23 cellular contexts compared by ENCODE assay signal in the genomic region with DNA sequence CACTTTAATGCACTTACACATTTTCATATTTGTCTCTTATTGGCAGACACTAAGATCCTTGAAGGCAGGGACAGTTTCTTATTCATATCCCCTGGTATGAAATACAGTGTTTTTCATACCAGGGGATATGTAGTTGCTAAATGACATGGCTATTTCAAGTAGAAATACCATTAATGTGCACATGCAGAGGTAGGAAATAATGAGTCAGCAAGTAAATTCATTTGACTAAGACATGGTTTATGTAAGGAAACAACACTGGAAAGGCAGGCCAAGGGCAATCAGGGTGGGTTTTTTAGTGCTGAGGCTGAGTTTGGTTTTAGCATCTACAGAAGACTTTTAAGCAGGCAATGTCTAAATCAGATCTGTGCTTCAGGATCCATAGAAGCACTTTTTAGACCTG.
DNase-seq lines count a peak whose midpoint lies in the region; TF ChIP-seq lines count a peak whose summit lies in the region.
"Had no signal": no experiment of that assay in that cellular context is flagged by ENCODE, and none has a peak within 500 bp of the region (broad histone marks: within the 10 kb centered on the region; RNA-seq: fewer than 3 reads in every experiment).

No MANE protein-coding gene starts in this region.

- TF ChIP-seq CTCF in epithelial cell of esophagus (IDR thresholded peaks at IDR 0.05; ENCODE audit: insufficient read depth, low read depth, low read length, missing control alignments) = no peak

- H4K91ac ChIP-seq in mesenchymal stem cell (ENCODE audit: low read length) = no peak overlapping the region

- no peaks in the 10 kb centered on the region for H3K79me1 ChIP-seq in mesenchymal stem cell (replicated peaks; ENCODE audit: low read length, poor library complexity, severe bottlenecking)

- H3K4me2 ChIP-seq in mesenchymal stem cell (ENCODE audit: low read length, poor library complexity, severe bottlenecking) = no peak overlapping the region

- no peak overlapping the region for H2BK15ac ChIP-seq in mesenchymal stem cell (ENCODE audit: low read depth, poor library complexity, severe bottlenecking)

- H3K27me3 ChIP-seq in mesenchymal stem cell (ENCODE audit: control insufficient read depth in 1 of 2, insufficient read depth in 1 of 2, low read length in 2 of 2) (no peaks in the 10 kb centered on the region), HAP-1 (ENCODE audit: low read depth) (no peaks in the 10 kb centered on the region)
- H3K27me3 ChIP-seq: MG63, thyroid gland, vagina had no signal

- H3K18ac ChIP-seq in mesenchymal stem cell (ENCODE audit: low read depth in 1 of 2, low read length in 2 of 2) = no peak overlapping the region

- H3K23ac ChIP-seq in mesenchymal stem cell (ENCODE audit: low read length in 2 of 2) = no peak overlapping the region

- no peak overlapping the region for H2AK5ac ChIP-seq in mesenchymal stem cell (ENCODE audit: low read length, severe bottlenecking)

- no peak overlapping the region for H2BK12ac ChIP-seq in mesenchymal stem cell (ENCODE audit: low read length in 2 of 2)

- no peak overlapping the region for H2BK5ac ChIP-seq in mesenchymal stem cell (ENCODE audit: low read depth, low read length, poor library complexity, severe bottlenecking)

- no peak overlapping the region for H3K4ac ChIP-seq in mesenchymal stem cell (ENCODE audit: low read depth in 1 of 2, low read length in 2 of 2)

- peaks cover 3% of the 10 kb centered on the region for H3K9me3 ChIP-seq in mesenchymal stem cell (ENCODE audit: control insufficient read depth, low read length)
- H3K9me3 ChIP-seq in HAP-1 = no peaks in the 10 kb centered on the region
- H3K9me3 ChIP-seq: thyroid gland, vagina had no signal

- H3K4me1 ChIP-seq in mesenchymal stem cell (ENCODE audit: control insufficient read depth, insufficient read depth, low read depth, low read length) = no peaks in the 10 kb centered on the region
- no peaks in the 10 kb centered on the region; the same call in 1 of the 2 replicates for H3K4me1 ChIP-seq in HAP-1
- H3K4me1 ChIP-seq: thyroid gland, vagina had no signal

- H2AFZ ChIP-seq in mesenchymal stem cell (ENCODE audit: low read depth, low read length) = no peak overlapping the region

- H3K9ac ChIP-seq in mesenchymal stem cell (ENCODE audit: low read length) = no peak overlapping the region

- H3K27ac ChIP-seq in mesenchymal stem cell (ENCODE audit: low read length, poor library complexity, severe bottlenecking) = no peak overlapping the region
- H3K27ac ChIP-seq: epithelial cell of prostate, RWPE1, thyroid gland, vagina had no signal

- peak; percentile 45 for DNase-seq in HCEC 1CT
- peak; percentile 19 for DNase-seq in RPMI7951 (ENCODE audit: low read depth)
- peak; percentile 9 for DNase-seq in epithelial cell of esophagus (ENCODE audit: low read depth)
- peak; percentile 42 for DNase-seq in mesenchymal stem cell
- no peak for DNase-seq in occipital lobe (lab: John Stamatoyannopoulos, UW)
- no peak for DNase-seq in HAP-1 (ENCODE audit: low spot score in 2 of 2)
- DNase-seq in GM19238 (ENCODE audit: insufficient read length, low spot score) = no peak
- no peak for DNase-seq in HuH-7 (ENCODE audit: low spot score)
- DNase-seq: activated gamma-delta T cell; activated T-cell treated with anti-CD3 and anti-CD28 coated beads for 4 hours; Calu3; DMS79 treated with DMSO at 0.1 percent for 48 hours; MG63; naive thymus-derived CD8-positive, alpha-beta T cell; NCI-H2029; NCI-H69; nucleus accumbens; small intestine; stimulated activated naive CD8-positive, alpha-beta T cell treated with anti-CD3 and anti-CD28 coated beads, Interleukin-15, amount 100 ng/mL, for 72 hours; thyroid gland had no signal

- in situ Hi-C loops in HAP-1 (cut with MboI; ENCODE audit: low sequenced_read_pairs) = no loop called here

- H3K4me3 ChIP-seq in epithelial cell of esophagus (ENCODE audit: low read length) (no peak overlapping the region), mesenchymal stem cell (ENCODE audit: insufficient read depth in 1 of 2, low read depth in 1 of 2, low read length in 2 of 2) (no peak overlapping the region), HAP-1 (no peak overlapping the region)
- H3K4me3 ChIP-seq: MG63, thyroid gland, vagina had no signal

- no peak overlapping the region for H2BK120ac ChIP-seq in mesenchymal stem cell (ENCODE audit: low read depth, low read length)

- H3K36me3 ChIP-seq in mesenchymal stem cell (ENCODE audit: control insufficient read depth in 1 of 2, insufficient read depth in 2 of 2, low read depth in 1 of 2, low read length in 2 of 2) (no peaks in the 10 kb centered on the region), HAP-1 (replicated peaks) (no peaks in the 10 kb centered on the region)
- H3K36me3 ChIP-seq: MG63, thyroid gland, vagina had no signal

- no peak overlapping the region for H4K8ac ChIP-seq in mesenchymal stem cell (ENCODE audit: low read length)

- no peak overlapping the region for H3K14ac ChIP-seq in mesenchymal stem cell (ENCODE audit: low read length in 2 of 2)

Comparison
In these comparisons a context has a peak if more than half of its experiments do, and no peak if none do; other contexts are left out.
1. DNase-seq: peak in HCEC 1CT (single experiment), RPMI7951 (single experiment), epithelial cell of esophagus (single experiment) and mesenchymal stem cell (single experiment); none in occipital lobe (single experiment), HAP-1 (0 of 2), GM19238 (single experiment) and HuH-7 (single experiment).